Comparison of ENCODE assay signal across 1 cellular context in the genomic region with DNA sequence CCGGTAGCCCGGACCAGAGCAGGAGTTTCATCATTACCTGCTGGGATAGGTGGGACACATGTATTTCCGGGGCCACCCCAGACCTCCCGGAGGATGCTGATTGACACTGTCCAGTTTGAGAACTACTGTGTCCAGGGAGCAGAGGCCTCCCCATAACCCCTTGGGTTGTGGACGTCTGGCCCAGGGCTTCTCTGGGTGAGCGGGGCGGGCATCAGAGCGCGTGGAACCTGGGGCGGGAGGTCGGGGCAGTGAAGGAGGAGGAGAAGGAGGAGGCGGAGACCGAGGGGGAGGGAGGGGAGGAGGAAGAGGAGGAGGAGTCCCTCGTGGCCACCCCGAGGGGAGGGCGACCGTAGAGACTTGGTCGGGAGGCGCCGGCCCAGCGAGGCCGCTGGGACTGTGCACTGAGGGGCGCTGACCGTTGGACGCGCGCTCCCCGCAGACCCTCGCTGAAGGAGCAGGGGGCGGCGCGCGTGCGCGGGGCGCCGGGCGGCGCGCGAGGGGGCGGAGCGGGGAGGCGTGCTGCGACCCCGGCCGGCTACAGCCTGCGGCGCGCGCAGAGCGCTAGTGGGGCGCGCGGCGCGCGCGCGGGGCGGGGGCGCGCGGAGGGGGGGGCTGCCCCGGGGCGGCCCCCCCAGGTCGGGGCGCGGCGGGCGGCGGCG.
TF ChIP-seq lines count a peak whose summit lies in the region.

Gene GRK3, plus strand, starts transcription at position 356 of the 659 bp plus-strand sequence. CDS start 366 bp downstream, outside the sequence.

TF ChIP-seq in K562, 482 proteins besides CTCF, POLR2A, EP300 and RAD21 (continued from another document and continues in another):
- TF ChIP-seq, protein P1, sequence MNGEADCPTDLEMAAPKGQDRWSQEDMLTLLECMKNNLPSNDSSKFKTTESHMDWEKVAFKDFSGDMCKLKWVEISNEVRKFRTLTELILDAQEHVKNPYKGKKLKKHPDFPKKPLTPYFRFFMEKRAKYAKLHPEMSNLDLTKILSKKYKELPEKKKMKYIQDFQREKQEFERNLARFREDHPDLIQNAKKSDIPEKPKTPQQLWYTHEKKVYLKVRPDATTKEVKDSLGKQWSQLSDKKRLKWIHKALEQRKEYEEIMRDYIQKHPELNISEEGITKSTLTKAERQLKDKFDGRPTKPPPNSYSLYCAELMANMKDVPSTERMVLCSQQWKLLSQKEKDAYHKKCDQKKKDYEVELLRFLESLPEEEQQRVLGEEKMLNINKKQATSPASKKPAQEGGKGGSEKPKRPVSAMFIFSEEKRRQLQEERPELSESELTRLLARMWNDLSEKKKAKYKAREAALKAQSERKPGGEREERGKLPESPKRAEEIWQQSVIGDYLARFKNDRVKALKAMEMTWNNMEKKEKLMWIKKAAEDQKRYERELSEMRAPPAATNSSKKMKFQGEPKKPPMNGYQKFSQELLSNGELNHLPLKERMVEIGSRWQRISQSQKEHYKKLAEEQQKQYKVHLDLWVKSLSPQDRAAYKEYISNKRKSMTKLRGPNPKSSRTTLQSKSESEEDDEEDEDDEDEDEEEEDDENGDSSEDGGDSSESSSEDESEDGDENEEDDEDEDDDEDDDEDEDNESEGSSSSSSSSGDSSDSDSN (IDR thresholded peaks at IDR 0.05; ENCODE audit: borderline replicate concordance in 1 of 2, low read depth in 2 of 2, low read length in 2 of 2): no peak
- TF ChIP-seq NEUROD1 (IDR thresholded peaks at IDR 0.05; ENCODE audit: borderline replicate concordance, low read depth, low read length, partially characterized antibody) (no peak), CHD7 (IDR thresholded peaks at IDR 0.05; ENCODE audit: low read depth, low read length) (no peak), MAFG (tag; conservative IDR thresholded peaks at IDR 0.05) (no peak), RBM22 (IDR thresholded peaks at IDR 0.05; ENCODE audit: low read depth, low read length, poor library complexity, severe bottlenecking) (no peak), SRSF1 (IDR thresholded peaks at IDR 0.05; ENCODE audit: low read depth, low read length) (no peak), ZNF239 (CRISPR knock-in tag; IDR thresholded peaks at IDR 0.05) (no peak), ZNF24 (IDR thresholded peaks at IDR 0.05) (no peak), KAT8 (IDR thresholded peaks at IDR 0.05; ENCODE audit: low read depth) (no peak), ZNF766 (CRISPR knock-in tag; conservative IDR thresholded peaks at IDR 0.05) (0 out of 2 replicates have a peak, but pooled peaks have one; percentile 76), HBP1 (CRISPR knock-in tag; IDR thresholded peaks at IDR 0.05) (no peak), TOE1 (IDR thresholded peaks at IDR 0.05; ENCODE audit: borderline replicate concordance) (no peak), TOE1 (CRISPR knock-in tag; IDR thresholded peaks at IDR 0.05; ENCODE audit: borderline replicate concordance, low read depth) (no peak), RBM25 (IDR thresholded peaks at IDR 0.05; ENCODE audit: low read depth, low read length, severe bottlenecking) (no peak), NR1H2 (CRISPR knock-in tag; IDR thresholded peaks at IDR 0.05) (no peak), SNRNP70 (optimal IDR thresholded peaks at IDR 0.05; ENCODE audit: low read depth, low read length) (no peak), ZNF165 (CRISPR knock-in tag; IDR thresholded peaks at IDR 0.05; ENCODE audit: borderline replicate concordance) (no peak), ZNF212 (CRISPR knock-in tag; IDR thresholded peaks at IDR 0.05) (no peak)
- TF ChIP-seq, protein P2, sequence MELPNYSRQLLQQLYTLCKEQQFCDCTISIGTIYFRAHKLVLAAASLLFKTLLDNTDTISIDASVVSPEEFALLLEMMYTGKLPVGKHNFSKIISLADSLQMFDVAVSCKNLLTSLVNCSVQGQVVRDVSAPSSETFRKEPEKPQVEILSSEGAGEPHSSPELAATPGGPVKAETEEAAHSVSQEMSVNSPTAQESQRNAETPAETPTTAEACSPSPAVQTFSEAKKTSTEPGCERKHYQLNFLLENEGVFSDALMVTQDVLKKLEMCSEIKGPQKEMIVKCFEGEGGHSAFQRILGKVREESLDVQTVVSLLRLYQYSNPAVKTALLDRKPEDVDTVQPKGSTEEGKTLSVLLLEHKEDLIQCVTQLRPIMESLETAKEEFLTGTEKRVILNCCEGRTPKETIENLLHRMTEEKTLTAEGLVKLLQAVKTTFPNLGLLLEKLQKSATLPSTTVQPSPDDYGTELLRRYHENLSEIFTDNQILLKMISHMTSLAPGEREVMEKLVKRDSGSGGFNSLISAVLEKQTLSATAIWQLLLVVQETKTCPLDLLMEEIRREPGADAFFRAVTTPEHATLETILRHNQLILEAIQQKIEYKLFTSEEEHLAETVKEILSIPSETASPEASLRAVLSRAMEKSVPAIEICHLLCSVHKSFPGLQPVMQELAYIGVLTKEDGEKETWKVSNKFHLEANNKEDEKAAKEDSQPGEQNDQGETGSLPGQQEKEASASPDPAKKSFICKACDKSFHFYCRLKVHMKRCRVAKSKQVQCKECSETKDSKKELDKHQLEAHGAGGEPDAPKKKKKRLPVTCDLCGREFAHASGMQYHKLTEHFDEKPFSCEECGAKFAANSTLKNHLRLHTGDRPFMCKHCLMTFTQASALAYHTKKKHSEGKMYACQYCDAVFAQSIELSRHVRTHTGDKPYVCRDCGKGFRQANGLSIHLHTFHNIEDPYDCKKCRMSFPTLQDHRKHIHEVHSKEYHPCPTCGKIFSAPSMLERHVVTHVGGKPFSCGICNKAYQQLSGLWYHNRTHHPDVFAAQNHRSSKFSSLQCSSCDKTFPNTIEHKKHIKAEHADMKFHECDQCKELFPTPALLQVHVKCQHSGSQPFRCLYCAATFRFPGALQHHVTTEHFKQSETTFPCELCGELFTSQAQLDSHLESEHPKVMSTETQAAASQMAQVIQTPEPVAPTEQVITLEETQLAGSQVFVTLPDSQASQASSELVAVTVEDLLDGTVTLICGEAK (IDR thresholded peaks at IDR 0.05): no peak
- TF ChIP-seq, protein P2 (CRISPR knock-in tag; IDR thresholded peaks at IDR 0.05): no peak
- TF ChIP-seq, protein P3, sequence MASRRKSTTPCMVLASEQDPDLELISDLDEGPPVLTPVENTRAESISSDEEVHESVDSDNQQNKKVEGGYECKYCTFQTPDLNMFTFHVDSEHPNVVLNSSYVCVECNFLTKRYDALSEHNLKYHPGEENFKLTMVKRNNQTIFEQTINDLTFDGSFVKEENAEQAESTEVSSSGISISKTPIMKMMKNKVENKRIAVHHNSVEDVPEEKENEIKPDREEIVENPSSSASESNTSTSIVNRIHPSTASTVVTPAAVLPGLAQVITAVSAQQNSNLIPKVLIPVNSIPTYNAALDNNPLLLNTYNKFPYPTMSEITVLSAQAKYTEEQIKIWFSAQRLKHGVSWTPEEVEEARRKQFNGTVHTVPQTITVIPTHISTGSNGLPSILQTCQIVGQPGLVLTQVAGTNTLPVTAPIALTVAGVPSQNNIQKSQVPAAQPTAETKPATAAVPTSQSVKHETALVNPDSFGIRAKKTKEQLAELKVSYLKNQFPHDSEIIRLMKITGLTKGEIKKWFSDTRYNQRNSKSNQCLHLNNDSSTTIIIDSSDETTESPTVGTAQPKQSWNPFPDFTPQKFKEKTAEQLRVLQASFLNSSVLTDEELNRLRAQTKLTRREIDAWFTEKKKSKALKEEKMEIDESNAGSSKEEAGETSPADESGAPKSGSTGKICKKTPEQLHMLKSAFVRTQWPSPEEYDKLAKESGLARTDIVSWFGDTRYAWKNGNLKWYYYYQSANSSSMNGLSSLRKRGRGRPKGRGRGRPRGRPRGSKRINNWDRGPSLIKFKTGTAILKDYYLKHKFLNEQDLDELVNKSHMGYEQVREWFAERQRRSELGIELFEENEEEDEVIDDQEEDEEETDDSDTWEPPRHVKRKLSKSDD (conservative IDR thresholded peaks at IDR 0.05; ENCODE audit: low read length): no peak
